In genomic region chr1:213070399-213070798, GRCh38 we compare ENCODE assay signal across 8 cellular contexts. TPM values are rescaled to one million over a fixed set of nuclear protein-coding genes. Genes with fewer than 3 reads are reported as not detected.
DNase-seq lines count a peak whose midpoint lies in the region; ATAC-seq, FAIRE-seq and TF ChIP-seq lines count a peak whose summit lies in the region.

No MANE protein-coding gene starts in this region.

- H3K4me1 ChIP-seq in heart left ventricle: peaks cover 0 to 21% (median 0%) of the 10 kb centered on the region in 12 donors
- H3K4me1 ChIP-seq in KMS-11 (ENCODE audit: low read depth, poor library complexity, severe bottlenecking): peaks cover 26% of the 10 kb centered on the region
- peaks cover 9% of the 10 kb centered on the region; the same call in 1 of the 2 replicates for H3K4me1 ChIP-seq in HepG2 (ENCODE audit: insufficient read depth, low read length)
- peaks cover 0 to 6% (median 2%) of the 10 kb centered on the region in 3 donors for H3K4me1 ChIP-seq in esophagus squamous epithelium

- TF ChIP-seq EP300 in HepG2 (IDR thresholded peaks at IDR 0.05; ENCODE audit: low read depth in 2 of 2, low read length in 2 of 2) (no peak), HepG2 (CRISPR knock-in tag; IDR thresholded peaks at IDR 0.05; ENCODE audit: borderline replicate concordance) (no peak)

- no peak for TF ChIP-seq POLR2A in heart left ventricle (IDR thresholded peaks at IDR 0.05)
- TF ChIP-seq POLR2A in H54 (IDR thresholded peaks at IDR 0.05; ENCODE audit: low read depth, low read length): no peak
- TF ChIP-seq POLR2A in HepG2 (IDR thresholded peaks at IDR 0.05; ENCODE audit: insufficient read depth in 1 of 2, low read depth in 2 of 2, low read length in 2 of 2): no peak
- no peak for TF ChIP-seq POLR2A in esophagus squamous epithelium (IDR thresholded peaks at IDR 0.05)

- H3K4me2 ChIP-seq in KMS-11: peak overlapping the region; percentile 68
- no peak overlapping the region for H3K4me2 ChIP-seq in HepG2 (ENCODE audit: low read depth, low read length)

- H3K9me3 ChIP-seq in heart left ventricle: no peaks in the 10 kb centered on the region
- H3K9me3 ChIP-seq in HepG2 (ENCODE audit: low read length): no peaks in the 10 kb centered on the region
- H3K9me3 ChIP-seq in esophagus squamous epithelium: no peaks in the 10 kb centered on the region

- H2AFZ ChIP-seq in KMS-11 (ENCODE audit: low read depth) (no peak overlapping the region), HepG2 (ENCODE audit: low read length) (no peak overlapping the region)

- TF ChIP-seq CTCF in heart left ventricle (IDR thresholded peaks at IDR 0.05) (peak in 4 of 12 donors; percentile 10 to 32 (median 21)), KMS-11 (conservative IDR thresholded peaks at IDR 0.05; ENCODE audit: low read depth, low read length) (no peak), WI38 (IDR thresholded peaks at IDR 0.05; ENCODE audit: low read depth, low read length) (0 out of 2 replicates have a peak, but pooled peaks have one; percentile 19), HepG2 (CRISPR knock-in tag; IDR thresholded peaks at IDR 0.05) (peak; percentile 59), esophagus squamous epithelium (IDR thresholded peaks at IDR 0.05) (no peak)

- in situ Hi-C loops in HepG2 (cut with HindIII; ENCODE audit: extremely low pct_ligation_motif_present, low pct_unique_long_range_greater_than_20kb): no loop called here

- BruUV-seq in HepG2 (replicated peaks; lab: Mats Ljungman, UMichigan): no TSS peak

- H3K9ac ChIP-seq in KMS-11: no peak overlapping the region
- H3K9ac ChIP-seq in HepG2 (ENCODE audit: insufficient read depth, low read depth, low read length): no peak overlapping the region

- H3K79me2 ChIP-seq in KMS-11 (ENCODE audit: insufficient read depth, low read depth): no peaks in the 10 kb centered on the region
- peaks cover 32% of the 10 kb centered on the region for H3K79me2 ChIP-seq in HepG2 (ENCODE audit: insufficient read depth, low read length)

- H4K20me1 ChIP-seq in KMS-11 (ENCODE audit: insufficient read depth) (no peaks in the 10 kb centered on the region), HepG2 (ENCODE audit: insufficient read depth, low read length) (no peaks in the 10 kb centered on the region)

- TF ChIP-seq RAD21 in HepG2 (CRISPR knock-in tag; IDR thresholded peaks at IDR 0.05): peak; percentile 45; the same call in 1 of the 2 replicates

- no peak overlapping the region for H3K4me3 ChIP-seq in heart left ventricle
- H3K4me3 ChIP-seq in KMS-11 (IDR thresholded peaks at IDR 0.05; ENCODE audit: insufficient read depth, low read depth, low read length): no peak overlapping the region
- peak overlapping the region; percentile 31; the same call in 1 of the 2 replicates for H3K4me3 ChIP-seq in WI38 (ENCODE audit: low read depth, low read length)
- no peak overlapping the region for H3K4me3 ChIP-seq in HepG2 (replicated peaks in 1 of 3; ENCODE audit: insufficient read depth in 1 of 3, low read depth in 2 of 3, low read length in 3 of 3)
- H3K4me3 ChIP-seq in esophagus squamous epithelium: no peak overlapping the region

- WGBS in heart left ventricle, 4 donors: 61 to 79% (median 68%) methylated on average over 2 of the region's 2 CpGs
- WGBS in HepG2 (ENCODE audit: low lambda C conversion rate): 73% methylated on average over 2 of the region's 2 CpGs
- 8 to 13% methylated on average over 2 of the region's 2 CpGs for WGBS in esophagus squamous epithelium, 2 donors

- H3K27me3 ChIP-seq in heart left ventricle (no peaks in the 10 kb centered on the region), KMS-11 (ENCODE audit: insufficient read depth, low read depth) (no peaks in the 10 kb centered on the region), HepG2 (ENCODE audit: control insufficient read depth in 1 of 2, insufficient read depth in 2 of 2, low read length in 2 of 2) (no peaks in the 10 kb centered on the region), esophagus squamous epithelium (no peaks in the 10 kb centered on the region)

- CTCF ChIA-PET in HepG2 (lab: Yijun Ruan, JAX; ENCODE audit: low intra/inter-chr PET ratio, low total read pairs): no interaction called here

- H3K27ac ChIP-seq in heart left ventricle (peak overlapping the region in 1 of 12 donors; percentile 5), KMS-11 (no peak overlapping the region), HepG2 (ENCODE audit: extremely low read length, insufficient read depth, low read length) (no peak overlapping the region), esophagus squamous epithelium (no peak overlapping the region)

- FAIRE-seq in H54 (lab: Jason Lieb, UNC): peak; percentile 95
- no peak for FAIRE-seq in HepG2 (lab: Jason Lieb, UNC)

- peaks cover 0 to 10% (median 0%) of the 10 kb centered on the region in 9 donors for H3K36me3 ChIP-seq in heart left ventricle
- H3K36me3 ChIP-seq in KMS-11 (ENCODE audit: insufficient read depth): no peaks in the 10 kb centered on the region
- no peaks in the 10 kb centered on the region for H3K36me3 ChIP-seq in HepG2 (replicated peaks in 1 of 2; ENCODE audit: control insufficient read depth in 1 of 2, insufficient read depth in 2 of 2, low read length in 2 of 2)
- H3K36me3 ChIP-seq in esophagus squamous epithelium: peaks cover 0 to 6% (median 0%) of the 10 kb centered on the region in 3 donors

- POLR2A ChIA-PET in HepG2 (lab: Yijun Ruan, JAX): no interaction called here

- DNase-seq in heart left ventricle: no peak
- no peak for DNase-seq in Right ventricle myocardium inferior (ENCODE audit: missing footprints)
- peak; percentile 12 for DNase-seq in H54 (ENCODE audit: insufficient read length, low spot score)
- peak; percentile 35 for DNase-seq in HepG2 (ENCODE audit: low spot score)
- DNase-seq in esophagus squamous epithelium (lab: John Stamatoyannopoulos, UW): no peak
- no peak for DNase-seq in OCI-M2 (lab: John Stamatoyannopoulos, UW; ENCODE audit: unreplicated experiment)

- intact Hi-C loops in heart left ventricle (cut with DNase I): no loop called here
- intact Hi-C loops in Right ventricle myocardium inferior (cut with DNase I): no loop called here
- intact Hi-C loops in HepG2 (cut with micrococcal nuclease; ENCODE audit: unreplicated experiment): no loop called here
- intact Hi-C loops in esophagus squamous epithelium (cut with DNase I): no loop called here

- peak in 3 of 4 donors; percentile 36 to 46 (median 44) for ATAC-seq in heart left ventricle
- no peak for ATAC-seq in Right ventricle myocardium inferior
- ATAC-seq in HepG2: peak; percentile 84

RNA-seq across cellular contexts. Expression of gene RPS6KC1, which starts 19.4 kb away (rescaled TPM):
- total RNA-seq in heart left ventricle (10 to 100 TPM in 6 of 9 donors, 1 to 10 TPM in 3; 8.3 to 15.6 (median 10.9) TPM), Right ventricle myocardium inferior (10.8 TPM), HepG2 (2016; rRNA removed; fragmentation: Illumina TruSeq; extraction: Trizol) (25.2 and 30.6 TPM in 2 replicates), esophagus squamous epithelium (10 to 100 TPM in 3 of 4 donors, 1 to 10 TPM in 1; 7.4 to 16.8 (median 13.7) TPM)
- polyA plus RNA-seq in heart left ventricle (10 to 100 TPM in 1 of 2 donors, 1 to 10 TPM in 1; 3.0 to 10.1 TPM), HepG2 (2011; rRNA removed) (11.0 and 11.9 TPM in 2 replicates)
- 39.4 and 53.1 TPM in 2 replicates for total RNA-seq in HepG2 (2016; cell fraction: cytosol; rRNA removed; fragmentation: Illumina TruSeq; extraction: Trizol; ENCODE audit: low read depth)
- 24.8 and 28.9 TPM in 2 replicates for total RNA-seq in HepG2 (2016; cell fraction: insoluble cytoplasmic fraction; rRNA removed; fragmentation: Illumina TruSeq; extraction: Trizol)
- total RNA-seq in HepG2 (2016; cell fraction: membrane; rRNA removed; fragmentation: Illumina TruSeq; extraction: Trizol): 18.5 and 21.9 TPM in 2 replicates
- 38.8 TPM in 2 replicates for total RNA-seq in HepG2 (2016; cell fraction: nucleus; rRNA removed; fragmentation: Illumina TruSeq; extraction: Trizol)
- polyA plus RNA-seq in HepG2 (2011; cell fraction: cytosol; rRNA removed): 3.5 and 6.8 TPM in 2 replicates
- 15.1 and 26.2 TPM in 2 replicates for polyA plus RNA-seq in HepG2 (2011; cell fraction: nucleus; rRNA removed)
- 10.2 and 11.2 TPM in 2 replicates for polyA plus RNA-seq in HepG2 (2012)
- 1.5 and 1.6 TPM in 2 replicates for polyA plus RNA-seq in HepG2 (2016; cell fraction: cytosol; fragmentation: Illumina TruSeq; extraction: Trizol; ENCODE audit: low read depth)
- 18.1 and 19.9 TPM in 2 replicates for polyA plus RNA-seq in HepG2 (2016; cell fraction: insoluble cytoplasmic fraction; fragmentation: Illumina TruSeq; extraction: Trizol; ENCODE audit: low read depth)
- polyA plus RNA-seq in HepG2 (2016; cell fraction: membrane; fragmentation: Illumina TruSeq; extraction: Trizol; ENCODE audit: low read depth): 5.5 and 6.1 TPM in 2 replicates
- 17.8 and 19.0 TPM in 2 replicates for polyA plus RNA-seq in HepG2 (2016; cell fraction: nucleus; fragmentation: Illumina TruSeq; extraction: Trizol; ENCODE audit: insufficient read depth, low read depth)
- 9.5 TPM in 2 replicates for polyA minus RNA-seq in HepG2 (2011; rRNA and poly(A)+ RNA removed; ENCODE audit: low replicate concordance)
- 10.9 and 15.5 TPM in 2 replicates for polyA minus RNA-seq in HepG2 (2011; cell fraction: cytosol; rRNA and poly(A)+ RNA removed)
- 102 and 106 TPM in 2 replicates for polyA minus RNA-seq in HepG2 (2011; cell fraction: nucleus; rRNA and poly(A)+ RNA removed)

RNA-seq across cellular contexts. Expression of gene ANGEL2, which starts 54.7 kb away (rescaled TPM):
- total RNA-seq in heart left ventricle: 10 to 100 TPM; 10.8 to 26.6 (median 15.4) TPM
- polyA plus RNA-seq in heart left ventricle: 10 to 100 TPM in 1 of 2 donors, 1 to 10 TPM in 1; 9.2 to 10.6 TPM
- total RNA-seq in Right ventricle myocardium inferior: 14.3 TPM
- total RNA-seq in HepG2 (2016; rRNA removed; fragmentation: Illumina TruSeq; extraction: Trizol): 23.5 and 25.4 TPM in 2 replicates
- total RNA-seq in HepG2 (2016; cell fraction: cytosol; rRNA removed; fragmentation: Illumina TruSeq; extraction: Trizol; ENCODE audit: low read depth): 4.1 and 4.6 TPM in 2 replicates
- 25.7 and 27.0 TPM in 2 replicates for total RNA-seq in HepG2 (2016; cell fraction: insoluble cytoplasmic fraction; rRNA removed; fragmentation: Illumina TruSeq; extraction: Trizol)
- 10.9 and 11.4 TPM in 2 replicates for total RNA-seq in HepG2 (2016; cell fraction: membrane; rRNA removed; fragmentation: Illumina TruSeq; extraction: Trizol)
- 28.4 and 28.9 TPM in 2 replicates for total RNA-seq in HepG2 (2016; cell fraction: nucleus; rRNA removed; fragmentation: Illumina TruSeq; extraction: Trizol)
- polyA plus RNA-seq in HepG2 (2011; rRNA removed): 11.8 and 12.3 TPM in 2 replicates
- polyA plus RNA-seq in HepG2 (2011; cell fraction: cytosol; rRNA removed): 3.8 and 5.1 TPM in 2 replicates
- polyA plus RNA-seq in HepG2 (2011; cell fraction: nucleus; rRNA removed): 16.5 and 17.0 TPM in 2 replicates
- polyA plus RNA-seq in HepG2 (2012): 7.2 and 10.1 TPM in 2 replicates
- 1.8 and 2.6 TPM in 2 replicates for polyA plus RNA-seq in HepG2 (2016; cell fraction: cytosol; fragmentation: Illumina TruSeq; extraction: Trizol; ENCODE audit: low read depth)
- 14.1 and 16.7 TPM in 2 replicates for polyA plus RNA-seq in HepG2 (2016; cell fraction: insoluble cytoplasmic fraction; fragmentation: Illumina TruSeq; extraction: Trizol; ENCODE audit: low read depth)
- 5.3 and 5.4 TPM in 2 replicates for polyA plus RNA-seq in HepG2 (2016; cell fraction: membrane; fragmentation: Illumina TruSeq; extraction: Trizol; ENCODE audit: low read depth)
- 31.7 and 35.2 TPM in 2 replicates for polyA plus RNA-seq in HepG2 (2016; cell fraction: nucleus; fragmentation: Illumina TruSeq; extraction: Trizol; ENCODE audit: insufficient read depth, low read depth)
- polyA minus RNA-seq in HepG2 (2011; rRNA and poly(A)+ RNA removed; ENCODE audit: low replicate concordance): 13.9 and 25.5 TPM in 2 replicates
- 9.9 and 15.3 TPM in 2 replicates for polyA minus RNA-seq in HepG2 (2011; cell fraction: cytosol; rRNA and poly(A)+ RNA removed)
- 44.5 and 48.6 TPM in 2 replicates for polyA minus RNA-seq in HepG2 (2011; cell fraction: nucleus; rRNA and poly(A)+ RNA removed)
- 10 to 100 TPM; 15.8 to 48.3 (median 31.3) TPM for total RNA-seq in esophagus squamous epithelium

Comparison
In these comparisons a context has a peak if more than half of its experiments do, and no peak if none do; other contexts are left out.
1. DNase-seq: peak in H54 (single experiment) and HepG2 (single experiment); none in heart left ventricle (0 of 5), Right ventricle myocardium inferior (single experiment), esophagus squamous epithelium (single experiment) and OCI-M2 (single experiment).
2. CTCF ChIP-seq: peak in WI38 (single experiment) and HepG2 (single experiment); none in KMS-11 (single experiment) and esophagus squamous epithelium (0 of 6).